Comparison of ENCODE assay signal across 5 cellular contexts in the genomic region with DNA sequence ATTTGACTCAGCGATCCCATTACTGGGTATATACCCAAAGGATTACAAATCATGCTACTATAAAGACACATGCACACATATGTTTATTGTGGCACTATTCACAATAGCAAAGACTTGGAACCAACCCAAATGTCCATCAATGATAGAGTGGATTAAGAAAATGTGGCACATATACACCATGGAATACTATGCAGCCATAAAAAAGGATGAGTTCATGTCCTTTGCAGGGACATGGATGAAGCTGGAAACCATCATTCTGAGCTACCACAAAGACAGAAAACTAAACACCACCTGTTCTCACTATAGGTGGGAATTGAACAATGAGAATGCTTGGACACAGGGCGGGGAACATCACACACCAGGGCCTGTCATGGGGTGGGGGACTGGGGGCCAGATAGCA. TPM values are rescaled to one million over a fixed set of nuclear protein-coding genes. Genes with fewer than 3 reads are reported as not detected.
"Had no signal": no experiment of that assay in that cellular context is flagged by ENCODE, and none has a peak within 500 bp of the region (broad histone marks: within the 10 kb centered on the region; RNA-seq: fewer than 3 reads in every experiment).

No MANE protein-coding gene starts in this region.

RNA-seq across cellular contexts. Expression of a gene that starts 43.1 kb away (rescaled TPM):
- total RNA-seq: myocyte; naive thymus-derived CD4-positive, alpha-beta T cell had no signal
- polyA plus RNA-seq: immature natural killer cell; keratinocyte; mammary epithelial cell; naive thymus-derived CD4-positive, alpha-beta T cell had no signal
